Comparison of ENCODE assay signal across 1 cellular context in the genomic region with DNA sequence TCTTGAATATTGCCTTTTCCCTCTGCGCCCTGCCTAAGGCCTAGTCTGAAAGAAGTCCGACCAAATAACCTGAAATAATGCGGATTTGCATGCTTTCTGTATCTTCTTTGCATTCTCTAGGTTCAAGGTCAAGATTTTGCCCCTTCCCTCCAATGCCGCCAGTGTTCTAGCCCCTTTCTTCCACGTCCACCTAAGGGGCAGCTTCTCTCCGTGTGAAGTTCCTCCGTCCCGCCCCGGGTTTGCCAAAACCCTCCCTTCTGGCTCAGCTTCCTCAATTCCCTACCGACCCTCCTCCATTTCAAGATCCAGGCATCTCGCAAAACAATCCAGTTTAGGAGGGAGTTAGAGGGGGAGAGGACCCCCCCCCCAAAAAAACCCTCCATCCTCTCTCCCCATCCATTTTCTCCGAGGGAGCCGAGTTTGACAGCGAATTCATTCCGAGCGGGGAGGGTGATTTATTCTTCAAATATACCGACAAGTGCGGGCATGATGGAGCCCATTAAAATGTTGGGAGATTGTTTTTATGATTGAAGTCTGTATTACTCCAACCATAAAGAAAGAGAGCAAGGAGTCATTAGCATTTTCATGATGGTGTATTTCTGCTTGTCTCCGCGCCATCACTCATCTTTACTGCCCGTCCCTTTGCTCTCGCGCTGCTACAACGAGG.
TF ChIP-seq lines count a peak whose summit lies in the region.

No MANE protein-coding gene starts in this region.

TF ChIP-seq in HEK293, 187 proteins besides CTCF, POLR2A, EP300 and RAD21 (continued from another document and continues in another):
- TF ChIP-seq, protein P1, sequence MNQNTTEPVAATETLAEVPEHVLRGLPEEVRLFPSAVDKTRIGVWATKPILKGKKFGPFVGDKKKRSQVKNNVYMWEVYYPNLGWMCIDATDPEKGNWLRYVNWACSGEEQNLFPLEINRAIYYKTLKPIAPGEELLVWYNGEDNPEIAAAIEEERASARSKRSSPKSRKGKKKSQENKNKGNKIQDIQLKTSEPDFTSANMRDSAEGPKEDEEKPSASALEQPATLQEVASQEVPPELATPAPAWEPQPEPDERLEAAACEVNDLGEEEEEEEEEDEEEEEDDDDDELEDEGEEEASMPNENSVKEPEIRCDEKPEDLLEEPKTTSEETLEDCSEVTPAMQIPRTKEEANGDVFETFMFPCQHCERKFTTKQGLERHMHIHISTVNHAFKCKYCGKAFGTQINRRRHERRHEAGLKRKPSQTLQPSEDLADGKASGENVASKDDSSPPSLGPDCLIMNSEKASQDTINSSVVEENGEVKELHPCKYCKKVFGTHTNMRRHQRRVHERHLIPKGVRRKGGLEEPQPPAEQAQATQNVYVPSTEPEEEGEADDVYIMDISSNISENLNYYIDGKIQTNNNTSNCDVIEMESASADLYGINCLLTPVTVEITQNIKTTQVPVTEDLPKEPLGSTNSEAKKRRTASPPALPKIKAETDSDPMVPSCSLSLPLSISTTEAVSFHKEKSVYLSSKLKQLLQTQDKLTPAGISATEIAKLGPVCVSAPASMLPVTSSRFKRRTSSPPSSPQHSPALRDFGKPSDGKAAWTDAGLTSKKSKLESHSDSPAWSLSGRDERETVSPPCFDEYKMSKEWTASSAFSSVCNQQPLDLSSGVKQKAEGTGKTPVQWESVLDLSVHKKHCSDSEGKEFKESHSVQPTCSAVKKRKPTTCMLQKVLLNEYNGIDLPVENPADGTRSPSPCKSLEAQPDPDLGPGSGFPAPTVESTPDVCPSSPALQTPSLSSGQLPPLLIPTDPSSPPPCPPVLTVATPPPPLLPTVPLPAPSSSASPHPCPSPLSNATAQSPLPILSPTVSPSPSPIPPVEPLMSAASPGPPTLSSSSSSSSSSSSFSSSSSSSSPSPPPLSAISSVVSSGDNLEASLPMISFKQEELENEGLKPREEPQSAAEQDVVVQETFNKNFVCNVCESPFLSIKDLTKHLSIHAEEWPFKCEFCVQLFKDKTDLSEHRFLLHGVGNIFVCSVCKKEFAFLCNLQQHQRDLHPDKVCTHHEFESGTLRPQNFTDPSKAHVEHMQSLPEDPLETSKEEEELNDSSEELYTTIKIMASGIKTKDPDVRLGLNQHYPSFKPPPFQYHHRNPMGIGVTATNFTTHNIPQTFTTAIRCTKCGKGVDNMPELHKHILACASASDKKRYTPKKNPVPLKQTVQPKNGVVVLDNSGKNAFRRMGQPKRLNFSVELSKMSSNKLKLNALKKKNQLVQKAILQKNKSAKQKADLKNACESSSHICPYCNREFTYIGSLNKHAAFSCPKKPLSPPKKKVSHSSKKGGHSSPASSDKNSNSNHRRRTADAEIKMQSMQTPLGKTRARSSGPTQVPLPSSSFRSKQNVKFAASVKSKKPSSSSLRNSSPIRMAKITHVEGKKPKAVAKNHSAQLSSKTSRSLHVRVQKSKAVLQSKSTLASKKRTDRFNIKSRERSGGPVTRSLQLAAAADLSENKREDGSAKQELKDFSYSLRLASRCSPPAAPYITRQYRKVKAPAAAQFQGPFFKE (tag by site-specific recombination; IDR thresholded peaks at IDR 0.05; ENCODE audit: borderline replicate concordance): no peak
- TF ChIP-seq KLF7 (tag by site-specific recombination; IDR thresholded peaks at IDR 0.05; ENCODE audit: borderline replicate concordance) (no peak), ZBTB8A (tag by site-specific recombination; IDR thresholded peaks at IDR 0.05) (peak; percentile 27; the same call in 1 of the 2 replicates), OVOL3 (tag by site-specific recombination; IDR thresholded peaks at IDR 0.05) (no peak), ZNF600 (tag by site-specific recombination; IDR thresholded peaks at IDR 0.05) (peak; percentile 85), ZNF501 (tag by site-specific recombination; IDR thresholded peaks at IDR 0.05) (no peak), ZNF624 (tag by site-specific recombination; IDR thresholded peaks at IDR 0.05) (no peak), ZNF239 (tag by site-specific recombination; IDR thresholded peaks at IDR 0.05) (no peak), ZNF830 (tag by site-specific recombination; IDR thresholded peaks at IDR 0.05; ENCODE audit: low read depth) (no peak), ZNF18 (tag by site-specific recombination; IDR thresholded peaks at IDR 0.05) (no peak; the same call in 1 of the 2 replicates), GLIS2 (tag by site-specific recombination; IDR thresholded peaks at IDR 0.05) (no peak), PRDM10 (tag by site-specific recombination; IDR thresholded peaks at IDR 0.05) (peak; percentile 40; the same call in 1 of the 2 replicates), ZNF202 (tag by site-specific recombination; IDR thresholded peaks at IDR 0.05; ENCODE audit: borderline replicate concordance) (no peak), ZNF521 (tag by site-specific recombination; IDR thresholded peaks at IDR 0.05) (no peak), ZBTB11 (tag by site-specific recombination; conservative IDR thresholded peaks at IDR 0.05; ENCODE audit: low read depth) (no peak), ZSCAN30 (tag by site-specific recombination; IDR thresholded peaks at IDR 0.05) (0 out of 2 replicates have a peak, but pooled peaks have one; percentile 33), ZNF518A (tag by site-specific recombination; conservative IDR thresholded peaks at IDR 0.05; ENCODE audit: low read depth) (no peak)
- TF ChIP-seq, protein P2, sequence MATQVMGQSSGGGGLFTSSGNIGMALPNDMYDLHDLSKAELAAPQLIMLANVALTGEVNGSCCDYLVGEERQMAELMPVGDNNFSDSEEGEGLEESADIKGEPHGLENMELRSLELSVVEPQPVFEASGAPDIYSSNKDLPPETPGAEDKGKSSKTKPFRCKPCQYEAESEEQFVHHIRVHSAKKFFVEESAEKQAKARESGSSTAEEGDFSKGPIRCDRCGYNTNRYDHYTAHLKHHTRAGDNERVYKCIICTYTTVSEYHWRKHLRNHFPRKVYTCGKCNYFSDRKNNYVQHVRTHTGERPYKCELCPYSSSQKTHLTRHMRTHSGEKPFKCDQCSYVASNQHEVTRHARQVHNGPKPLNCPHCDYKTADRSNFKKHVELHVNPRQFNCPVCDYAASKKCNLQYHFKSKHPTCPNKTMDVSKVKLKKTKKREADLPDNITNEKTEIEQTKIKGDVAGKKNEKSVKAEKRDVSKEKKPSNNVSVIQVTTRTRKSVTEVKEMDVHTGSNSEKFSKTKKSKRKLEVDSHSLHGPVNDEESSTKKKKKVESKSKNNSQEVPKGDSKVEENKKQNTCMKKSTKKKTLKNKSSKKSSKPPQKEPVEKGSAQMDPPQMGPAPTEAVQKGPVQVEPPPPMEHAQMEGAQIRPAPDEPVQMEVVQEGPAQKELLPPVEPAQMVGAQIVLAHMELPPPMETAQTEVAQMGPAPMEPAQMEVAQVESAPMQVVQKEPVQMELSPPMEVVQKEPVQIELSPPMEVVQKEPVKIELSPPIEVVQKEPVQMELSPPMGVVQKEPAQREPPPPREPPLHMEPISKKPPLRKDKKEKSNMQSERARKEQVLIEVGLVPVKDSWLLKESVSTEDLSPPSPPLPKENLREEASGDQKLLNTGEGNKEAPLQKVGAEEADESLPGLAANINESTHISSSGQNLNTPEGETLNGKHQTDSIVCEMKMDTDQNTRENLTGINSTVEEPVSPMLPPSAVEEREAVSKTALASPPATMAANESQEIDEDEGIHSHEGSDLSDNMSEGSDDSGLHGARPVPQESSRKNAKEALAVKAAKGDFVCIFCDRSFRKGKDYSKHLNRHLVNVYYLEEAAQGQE (tag by site-specific recombination; IDR thresholded peaks at IDR 0.05): no peak
- TF ChIP-seq, protein P3, sequence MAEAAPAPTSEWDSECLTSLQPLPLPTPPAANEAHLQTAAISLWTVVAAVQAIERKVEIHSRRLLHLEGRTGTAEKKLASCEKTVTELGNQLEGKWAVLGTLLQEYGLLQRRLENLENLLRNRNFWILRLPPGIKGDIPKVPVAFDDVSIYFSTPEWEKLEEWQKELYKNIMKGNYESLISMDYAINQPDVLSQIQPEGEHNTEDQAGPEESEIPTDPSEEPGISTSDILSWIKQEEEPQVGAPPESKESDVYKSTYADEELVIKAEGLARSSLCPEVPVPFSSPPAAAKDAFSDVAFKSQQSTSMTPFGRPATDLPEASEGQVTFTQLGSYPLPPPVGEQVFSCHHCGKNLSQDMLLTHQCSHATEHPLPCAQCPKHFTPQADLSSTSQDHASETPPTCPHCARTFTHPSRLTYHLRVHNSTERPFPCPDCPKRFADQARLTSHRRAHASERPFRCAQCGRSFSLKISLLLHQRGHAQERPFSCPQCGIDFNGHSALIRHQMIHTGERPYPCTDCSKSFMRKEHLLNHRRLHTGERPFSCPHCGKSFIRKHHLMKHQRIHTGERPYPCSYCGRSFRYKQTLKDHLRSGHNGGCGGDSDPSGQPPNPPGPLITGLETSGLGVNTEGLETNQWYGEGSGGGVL (tag by site-specific recombination; IDR thresholded peaks at IDR 0.05): peak; percentile 77
